8 cellular contexts compared by ENCODE assay signal in genomic region chr19:4403005-4403761, GRCh38. TPM values are rescaled to one million over a fixed set of nuclear protein-coding genes. Genes with fewer than 3 reads are reported as not detected.
DNase-seq lines count a peak whose midpoint lies in the region; ATAC-seq and TF ChIP-seq lines count a peak whose summit lies in the region.

No MANE protein-coding gene starts in this region.

- H3K9me3 ChIP-seq in SU-DHL-6 (ENCODE audit: insufficient read depth, low read length) (no peaks in the 10 kb centered on the region), spleen (no peaks in the 10 kb centered on the region)

- H3K4me1 Mint-ChIP-seq in glutamatergic neuron (ENCODE audit: low read depth, unreplicated experiment), result peaks cover 5% of the 10 kb centered on the region

- H3K4me1 ChIP-seq in spleen, result peaks cover 14 to 57% (median 42%) of the 10 kb centered on the region in 6 donors

- H3K36me3 Mint-ChIP-seq in glutamatergic neuron (ENCODE audit: unreplicated experiment), result no peaks in the 10 kb centered on the region

- ATAC-seq in GM21528 (IDR thresholded peaks at IDR 0.05; ENCODE audit: low FRiP score, unreplicated experiment), result no peak

- H3K9me2 ChIP-seq in SU-DHL-6 (replicated peaks; ENCODE audit: insufficient read depth, low read length), result no peaks in the 10 kb centered on the region

- H4K20me1 ChIP-seq in SU-DHL-6 (ENCODE audit: low read depth, low read length), result peaks cover 10% of the 10 kb centered on the region; the same call in 1 of the 2 replicates

- H3F3A ChIP-seq in SU-DHL-6 (ENCODE audit: insufficient read depth), result peaks cover 8% of the 10 kb centered on the region; the same call in 1 of the 2 replicates

- peak; percentile 31 for DNase-seq in NCI-H82 (lab: John Stamatoyannopoulos, UW)
- DNase-seq in NCI-H82 treated with DMSO at 0.1 percent for 48 hours (lab: John Stamatoyannopoulos, UW; ENCODE audit: unreplicated experiment), result no peak
- DNase-seq in glutamatergic neuron, result no peak
- no peak for DNase-seq in spleen
- DNase-seq in CD1c-positive myeloid dendritic cell (ENCODE audit: extremely low spot score), result no peak
- no peak for DNase-seq in AG08396 (ENCODE audit: low spot score)

- H3K4me3 Mint-ChIP-seq in glutamatergic neuron (ENCODE audit: unreplicated experiment), result peak overlapping the region; percentile 88

- peaks cover 76% of the 10 kb centered on the region for H3K79me2 ChIP-seq in SU-DHL-6 (ENCODE audit: insufficient read depth, low read length)

- H3K4me3 ChIP-seq in SU-DHL-6 (ENCODE audit: insufficient read depth, low read length, poor library complexity, severe bottlenecking), result peak overlapping the region; percentile 98
- H3K4me3 ChIP-seq in spleen, result peak overlapping the region; percentile 72 to 95 (median 84)

- H3K36me3 ChIP-seq in SU-DHL-6 (ENCODE audit: low read length), result peaks cover 13% of the 10 kb centered on the region; the same call in 1 of the 2 replicates
- peaks cover 0 to 8% (median 0%) of the 10 kb centered on the region in 6 donors for H3K36me3 ChIP-seq in spleen

- TF ChIP-seq CTCF in SU-DHL-6 (IDR thresholded peaks at IDR 0.05; ENCODE audit: insufficient read depth, low read length, poor library complexity, severe bottlenecking) (no peak), glutamatergic neuron (IDR thresholded peaks at IDR 0.05; ENCODE audit: partially characterized antibody, unreplicated experiment) (no peak), spleen (IDR thresholded peaks at IDR 0.05 in 8 of 11, conservative IDR thresholded peaks at IDR 0.05 in 3 of 11) (no peak)

- peak overlapping the region; percentile 99 for H3K9ac ChIP-seq in SU-DHL-6 (ENCODE audit: low read length)

- intact Hi-C loops in spleen (cut with DNase I; ENCODE audit: low total_unique reads), result no loop called here

- peaks cover 2% of the 10 kb centered on the region for H3K27me3 Mint-ChIP-seq in glutamatergic neuron (ENCODE audit: unreplicated experiment)

- 7 to 20% (median 11%) methylated on average over 24 to 32 of the region's 32 CpGs for WGBS in spleen, 5 donors

- H3K27me3 ChIP-seq in SU-DHL-6 (ENCODE audit: low read length), result no peaks in the 10 kb centered on the region
- no peaks in the 10 kb centered on the region for H3K27me3 ChIP-seq in spleen (replicated peaks in 1 of 7)

- no peak for TF ChIP-seq POLR2A in spleen (IDR thresholded peaks at IDR 0.05)

- peak overlapping the region; percentile 48 for H3K27ac Mint-ChIP-seq in glutamatergic neuron (ENCODE audit: unreplicated experiment)

- H2AFZ ChIP-seq in SU-DHL-6 (ENCODE audit: low read depth, low read length, severe bottlenecking), result no peak overlapping the region

- H3K4me2 ChIP-seq in SU-DHL-6 (ENCODE audit: low read depth, low read length, poor library complexity, severe bottlenecking), result peak overlapping the region; percentile 80

- H3K9me3 Mint-ChIP-seq in glutamatergic neuron (ENCODE audit: unreplicated experiment), result no peaks in the 10 kb centered on the region

- H3K27ac ChIP-seq in SU-DHL-6 (ENCODE audit: low read depth, low read length), result peak overlapping the region; percentile 71
- H3K27ac ChIP-seq in spleen, result peak overlapping the region in 7 of 8 donors; percentile 87 to 99 (median 93)

RNA-seq across cellular contexts. Expression of gene CHAF1A, which starts 0.7 kb away (rescaled TPM):
- total RNA-seq in glutamatergic neuron (ENCODE audit: unreplicated experiment) (20.5 TPM), spleen (10 to 100 TPM in 5 of 7 donors, 1 to 10 TPM in 2; 9.4 to 17.9 (median 10.6) TPM)
- 1 to 10 TPM; 3.8 to 7.4 (median 5.7) TPM for polyA plus RNA-seq in spleen

RNA-seq across cellular contexts. Expression of gene SH3GL1, which starts 2.8 kb away (rescaled TPM):
- total RNA-seq in glutamatergic neuron (ENCODE audit: unreplicated experiment) (56.3 TPM), spleen (10 to 100 TPM; 37.2 to 77.4 (median 66.2) TPM)
- 10 to 100 TPM; 26.1 to 44.0 (median 31.3) TPM for polyA plus RNA-seq in spleen

RNA-seq across cellular contexts. Expression of gene UBXN6, which starts 54.4 kb away (rescaled TPM):
- total RNA-seq in glutamatergic neuron (ENCODE audit: unreplicated experiment) (47.9 TPM), spleen (100 to 1,000 TPM in 2 of 7 donors, 10 to 100 TPM in 5; 72.3 to 132 (median 89.8) TPM)
- 100 to 1,000 TPM in 2 of 3 donors, 10 to 100 TPM in 1; 76.4 to 146 (median 123) TPM for polyA plus RNA-seq in spleen

RNA-seq across cellular contexts. Expression of gene MPND, which starts 59.8 kb away (rescaled TPM):
- total RNA-seq in glutamatergic neuron (ENCODE audit: unreplicated experiment) (56.7 TPM), spleen (10 to 100 TPM in 4 of 7 donors, 1 to 10 TPM in 3; 6.4 to 24.2 (median 13.8) TPM)
- 10 to 100 TPM; 17.1 to 24.0 (median 17.9) TPM for polyA plus RNA-seq in spleen
